In the genomic region with DNA sequence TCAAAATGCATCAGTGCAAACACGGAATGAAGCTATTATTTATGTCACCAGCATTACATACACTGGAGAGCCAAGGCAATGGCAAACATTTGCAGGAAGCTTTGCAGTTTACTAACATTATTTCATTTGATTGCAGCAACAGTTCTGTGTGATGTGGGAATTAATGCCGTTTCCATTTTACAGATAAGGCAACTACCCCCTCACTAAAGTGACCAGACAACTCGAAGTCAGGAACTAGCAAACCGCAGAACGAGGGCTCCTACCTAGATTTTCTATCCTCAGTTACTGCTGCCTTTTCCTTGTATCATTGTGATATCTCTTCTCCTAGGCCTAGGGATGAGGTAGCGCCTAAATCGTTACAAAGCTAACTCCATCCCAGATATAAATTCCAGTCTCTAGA, we compare ENCODE assay signal across 29 cellular contexts.
DNase-seq lines count a peak whose midpoint lies in the region; ATAC-seq, FAIRE-seq and TF ChIP-seq lines count a peak whose summit lies in the region.
"Had no signal": no experiment of that assay in that cellular context is flagged by ENCODE, and none has a peak within 500 bp of the region (broad histone marks: within the 10 kb centered on the region; RNA-seq: fewer than 3 reads in every experiment).

No MANE protein-coding gene starts in this region.

- no peaks in the 10 kb centered on the region for H4K20me1 ChIP-seq in osteoblast (ENCODE audit: insufficient read depth, low read length)
- H4K20me1 ChIP-seq: BLaER1 had no signal

- peaks cover 12% of the 10 kb centered on the region for H3K9me3 Mint-ChIP-seq in dendritic cell treated with granulocyte-macrophage colony-stimulating factor and Interleukin-4, amounts not matched to agents 40 ng/mL and 50 ng/mL, for 4 days
- no peaks in the 10 kb centered on the region for H3K9me3 Mint-ChIP-seq in CD8-positive, alpha-beta T cell
- H3K9me3 Mint-ChIP-seq in stimulated activated naive B cell treated with anti-CD40 and anti-IgM and Interleukin-4, amounts not matched to agents 10 μg/mL and 1 μg/mL and 100 μg/mL, for 72 hours, result peaks cover 4 to 5% of the 10 kb centered on the region in 2 donors
- H3K9me3 Mint-ChIP-seq: GM23338 had no signal

- H2AFZ ChIP-seq in osteoblast (ENCODE audit: low read length), result no peak overlapping the region
- H2AFZ ChIP-seq: GM23338 had no signal

- POLR2A ChIA-PET in CD8-positive, alpha-beta T cell (lab: Charles Lee), result no interaction called here

- ATAC-seq in CD8-positive, alpha-beta T cell, result no peak
- ATAC-seq in HG02840 (IDR thresholded peaks at IDR 0.05; ENCODE audit: low FRiP score, unreplicated experiment), result no peak
- ATAC-seq in stimulated activated naive B cell treated with anti-CD40 and anti-IgM and Interleukin-4, amounts not matched to agents 10 μg/mL and 1 μg/mL and 100 μg/mL, for 72 hours (replicated peaks), result no peak
- ATAC-seq: GM23338, PC-3, Right ventricle myocardium inferior had no signal

- no peaks in the 10 kb centered on the region for H3K27me3 Mint-ChIP-seq in dendritic cell treated with granulocyte-macrophage colony-stimulating factor and Interleukin-4, amounts not matched to agents 40 ng/mL and 50 ng/mL, for 4 days
- H3K27me3 Mint-ChIP-seq in CD8-positive, alpha-beta T cell (ENCODE audit: low read depth), result peaks cover 3% of the 10 kb centered on the region
- peaks cover 0 to 4% of the 10 kb centered on the region in 2 donors for H3K27me3 Mint-ChIP-seq in stimulated activated naive B cell treated with anti-CD40 and anti-IgM and Interleukin-4, amounts not matched to agents 10 μg/mL and 1 μg/mL and 100 μg/mL, for 72 hours

- no peak for TF ChIP-seq CTCF in osteoblast (IDR thresholded peaks at IDR 0.05; ENCODE audit: extremely low read depth, low read depth, low read length)
- no peak for TF ChIP-seq CTCF in CD8-positive, alpha-beta T cell (IDR thresholded peaks at IDR 0.05)

- H3K4me2 ChIP-seq in osteoblast (ENCODE audit: insufficient read depth, low read length), result peak overlapping the region; percentile 57
- H3K4me2 ChIP-seq: BLaER1, GM23338 had no signal

- FAIRE-seq in H54 (lab: Jason Lieb, UNC), result peak; percentile 20

- CTCF ChIA-PET in CD8-positive, alpha-beta T cell (lab: Charles Lee), result no interaction called here

- H3K9me3 ChIP-seq in osteoblast (ENCODE audit: low read depth, low read length), result no peaks in the 10 kb centered on the region
- H3K9me3 ChIP-seq in CD8-positive, alpha-beta T cell (ENCODE audit: low read length), result no peaks in the 10 kb centered on the region
- H3K9me3 ChIP-seq: BLaER1, HAP-1, SJCRH30 had no signal

- peak overlapping the region; percentile 87 for H3K27ac ChIP-seq in osteoblast (ENCODE audit: low read depth, low read length)
- H3K27ac ChIP-seq in CD8-positive, alpha-beta T cell (ENCODE audit: low read depth, low read length), result no peak overlapping the region
- H3K27ac ChIP-seq: BLaER1, SJCRH30 had no signal

- H3K4me1 Mint-ChIP-seq in dendritic cell treated with granulocyte-macrophage colony-stimulating factor and Interleukin-4, amounts not matched to agents 40 ng/mL and 50 ng/mL, for 4 days (ENCODE audit: low read depth), result peaks cover 57% of the 10 kb centered on the region
- no peaks in the 10 kb centered on the region for H3K4me1 Mint-ChIP-seq in CD8-positive, alpha-beta T cell (ENCODE audit: low read depth)
- H3K4me1 Mint-ChIP-seq in stimulated activated naive B cell treated with anti-CD40 and anti-IgM and Interleukin-4, amounts not matched to agents 10 μg/mL and 1 μg/mL and 100 μg/mL, for 72 hours, result no peaks in the 10 kb centered on the region
- H3K4me1 Mint-ChIP-seq: CD4-positive, CD25-positive, alpha-beta regulatory T cell had no signal

- H3K4me1 ChIP-seq in osteoblast (ENCODE audit: insufficient read depth, low read length), result peaks cover 29% of the 10 kb centered on the region
- no peaks in the 10 kb centered on the region for H3K4me1 ChIP-seq in CD8-positive, alpha-beta T cell (ENCODE audit: insufficient read depth, low read length)
- H3K4me1 ChIP-seq: HAP-1 had no signal

- DNase-seq in H54 (ENCODE audit: insufficient read length, low spot score), result no peak
- peak; percentile 96 for DNase-seq in Jurkat, Clone E6-1 (ENCODE audit: low read depth, low spot score)
- DNase-seq in osteoblast (ENCODE audit: insufficient read length, low spot score, missing footprints), result no peak
- DNase-seq in CD8-positive, alpha-beta T cell, result no peak
- no peak for DNase-seq in stimulated activated naive B cell treated with anti-CD40 and anti-IgM and Interleukin-4, amounts not matched to agents 10 μg/mL and 1 μg/mL and 100 μg/mL, for 72 hours
- DNase-seq in stimulated activated CD4-positive, alpha-beta T cell treated with anti-CD3 and anti-CD28 coated beads, Interleukin-12 subunit alpha, Interleukin-12 subunit beta, amount 100 ng/mL, for 4 hours, result no peak
- DNase-seq: ACHN; CD4-positive, CD25-positive, alpha-beta regulatory T cell; COR-L47; DMS53; KG1; MM.1S; NCI-H1048; NCI-H1417 treated with DMSO at 0.1 percent for 48 hours; NCI-H187; NCI-H2081 treated with DMSO at 0.1 percent for 48 hours; NCI-H2171; NCI-H345; NCI-H510A treated with DMSO at 0.1 percent for 48 hours; NCI-H748 treated with DMSO at 0.1 percent for 48 hours; NK-92 treated with Interleukin-12 subunit alpha and Interleukin-12 subunit beta, amount 100 ng/mL, for 24 hours; SJCRH30 had no signal

- peak overlapping the region; percentile 41 for H3K27ac Mint-ChIP-seq in dendritic cell treated with granulocyte-macrophage colony-stimulating factor and Interleukin-4, amounts not matched to agents 40 ng/mL and 50 ng/mL, for 4 days
- no peak overlapping the region for H3K27ac Mint-ChIP-seq in CD8-positive, alpha-beta T cell
- H3K27ac Mint-ChIP-seq in stimulated activated naive B cell treated with anti-CD40 and anti-IgM and Interleukin-4, amounts not matched to agents 10 μg/mL and 1 μg/mL and 100 μg/mL, for 72 hours, result no peak overlapping the region
- H3K27ac Mint-ChIP-seq: CD4-positive, CD25-positive, alpha-beta regulatory T cell; GM23338 had no signal

- H3K36me3 Mint-ChIP-seq in dendritic cell treated with granulocyte-macrophage colony-stimulating factor and Interleukin-4, amounts not matched to agents 40 ng/mL and 50 ng/mL, for 4 days (ENCODE audit: low read depth), result peaks cover 8% of the 10 kb centered on the region
- no peaks in the 10 kb centered on the region for H3K36me3 Mint-ChIP-seq in CD8-positive, alpha-beta T cell
- H3K36me3 Mint-ChIP-seq in stimulated activated naive B cell treated with anti-CD40 and anti-IgM and Interleukin-4, amounts not matched to agents 10 μg/mL and 1 μg/mL and 100 μg/mL, for 72 hours, result no peaks in the 10 kb centered on the region
- H3K36me3 Mint-ChIP-seq: CD4-positive, CD25-positive, alpha-beta regulatory T cell had no signal

- H3K27me3 ChIP-seq in osteoblast (ENCODE audit: insufficient read depth, low read length), result no peaks in the 10 kb centered on the region
- no peaks in the 10 kb centered on the region for H3K27me3 ChIP-seq in CD8-positive, alpha-beta T cell (ENCODE audit: insufficient read depth, low read length)
- H3K27me3 ChIP-seq: BLaER1, SJCRH30 had no signal

- no peak for TF ChIP-seq POLR2A in H54 (IDR thresholded peaks at IDR 0.05; ENCODE audit: low read depth, low read length)

- H3K36me3 ChIP-seq in osteoblast (ENCODE audit: insufficient read depth, low read length), result no peaks in the 10 kb centered on the region
- H3K36me3 ChIP-seq in CD8-positive, alpha-beta T cell (ENCODE audit: insufficient read depth, low read length), result no peaks in the 10 kb centered on the region
- H3K36me3 ChIP-seq: BLaER1, HAP-1, SJCRH30 had no signal

- no peak overlapping the region for H3K4me3 Mint-ChIP-seq in dendritic cell treated with granulocyte-macrophage colony-stimulating factor and Interleukin-4, amounts not matched to agents 40 ng/mL and 50 ng/mL, for 4 days
- H3K4me3 Mint-ChIP-seq in CD8-positive, alpha-beta T cell, result no peak overlapping the region
- no peak overlapping the region for H3K4me3 Mint-ChIP-seq in stimulated activated naive B cell treated with anti-CD40 and anti-IgM and Interleukin-4, amounts not matched to agents 10 μg/mL and 1 μg/mL and 100 μg/mL, for 72 hours
- H3K4me3 Mint-ChIP-seq: CD4-positive, CD25-positive, alpha-beta regulatory T cell; GM23338 had no signal

- no peaks in the 10 kb centered on the region for H3K79me2 ChIP-seq in osteoblast (ENCODE audit: insufficient read depth, low read length)

- intact Hi-C loops in dendritic cell treated with granulocyte-macrophage colony-stimulating factor and Interleukin-4, amounts not matched to agents 40 ng/mL and 50 ng/mL, for 4 days (cut with micrococcal nuclease), result loop anchor here (10.0 kb wide), 1 partner anchor 200 kb away; no protein-coding TSS in a partner anchor
- intact Hi-C loops in CD8-positive, alpha-beta T cell (cut with DNase I, micrococcal nuclease), result no loop called here

- H3K4me3 ChIP-seq in Jurkat, Clone E6-1 (ENCODE audit: low read length), result peak overlapping the region; percentile 20
- no peak overlapping the region for H3K4me3 ChIP-seq in osteoblast (ENCODE audit: insufficient read depth, low read length)
- no peak overlapping the region for H3K4me3 ChIP-seq in CD8-positive, alpha-beta T cell (ENCODE audit: low read depth, low read length)
- H3K4me3 ChIP-seq: BLaER1, GM23338, HAP-1, SJCRH30 had no signal
